ENCODE assay signal across 25 cellular contexts in the genomic region with DNA sequence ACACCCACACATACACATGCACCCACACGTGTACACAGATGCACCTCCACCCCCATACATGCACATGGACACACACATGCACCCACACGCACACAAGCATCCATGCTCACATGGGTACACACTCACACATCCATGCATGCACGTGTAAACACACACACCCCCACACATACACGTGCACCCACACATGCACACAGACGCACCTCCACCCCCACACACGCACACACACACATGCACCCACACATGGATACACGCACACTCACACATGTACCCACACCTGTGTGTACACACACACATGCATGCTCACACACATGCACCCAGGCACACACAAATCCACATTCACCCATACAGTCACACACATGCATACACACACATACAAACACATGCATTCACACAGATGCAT. TPM values are rescaled to one million over a fixed set of nuclear protein-coding genes. Genes with fewer than 3 reads are reported as not detected.
"Had no signal": no experiment of that assay in that cellular context is flagged by ENCODE, and none has a peak within 500 bp of the region (broad histone marks: within the 10 kb centered on the region; RNA-seq: fewer than 3 reads in every experiment).

No MANE protein-coding gene starts in this region.

- H3K27ac ChIP-seq: brain microvascular endothelial cell had no signal

- DNase-seq: activated B cell treated with CpG ODN at 0.5 μM for 24 hours; activated CD4-positive, alpha-beta memory T cell treated with anti-CD3 and anti-CD28 coated beads for 36 hours; activated CD4-positive, alpha-beta T cell treated with anti-CD3 and anti-CD28 coated beads for 1 hour; activated CD4-positive, alpha-beta T cell treated with anti-CD3 and anti-CD28 coated beads, Interleukin-2, amount 10 ng/mL, durations not matched to agents 7 days and 5 days; activated CD8-positive, alpha-beta memory T cell treated with anti-CD3 and anti-CD28 coated beads for 24 hours; activated effector memory CD4-positive, alpha-beta T cell treated with anti-CD3 and anti-CD28 coated beads, Interleukin-2, amount 50 U/mL, for 16 hours; activated naive CD4-positive, alpha-beta T cell treated with Interleukin-2 at 50 U/mL for 16 hours; activated T-cell treated with anti-CD3 and anti-CD28 coated beads, Interleukin-2, amount 50 U/mL, for 4 hours; brain microvascular endothelial cell; NCI-H1048; NCI-H2029; NCI-H2107; NCI-H2171 treated with DMSO at 0.1 percent for 48 hours; NCI-H226; NCI-H526; NCI-H82; SIG-M5; T-helper 17 cell; T-helper 9 cell had no signal

- H3K27me3 Mint-ChIP-seq: activated B cell treated with CpG ODN at 0.5 μM for 24 hours; activated CD4-positive, alpha-beta memory T cell treated with anti-CD3 and anti-CD28 coated beads for 36 hours; activated CD4-positive, alpha-beta T cell treated with anti-CD3 and anti-CD28 coated beads, Interleukin-2, amount 10 ng/mL, durations not matched to agents 7 days and 5 days; T-helper 17 cell had no signal

- H3K4me3 Mint-ChIP-seq: activated B cell treated with CpG ODN at 0.5 μM for 24 hours; activated CD4-positive, alpha-beta memory T cell treated with anti-CD3 and anti-CD28 coated beads for 36 hours; activated CD4-positive, alpha-beta T cell treated with anti-CD3 and anti-CD28 coated beads, Interleukin-2, amount 10 ng/mL, durations not matched to agents 7 days and 5 days; activated T-cell treated with anti-CD3 and anti-CD28 coated beads, Interleukin-2, amount 50 U/mL, for 4 hours; T-helper 17 cell had no signal

- ATAC-seq: activated naive CD4-positive, alpha-beta T cell treated with anti-CD3 and anti-CD28 coated beads, Interleukin-2, amount 50 U/mL, for 72 hours; activated T-cell treated with anti-CD3 and anti-CD28 coated beads, Interleukin-2, amount 50 U/mL, for 4 hours; T-helper 17 cell had no signal

- H3K9me3 Mint-ChIP-seq: activated B cell treated with CpG ODN at 0.5 μM for 24 hours; activated CD4-positive, alpha-beta memory T cell treated with anti-CD3 and anti-CD28 coated beads for 36 hours; activated naive CD4-positive, alpha-beta T cell treated with anti-CD3 and anti-CD28 coated beads, Interleukin-2, amount 50 U/mL, for 72 hours; activated T-cell treated with anti-CD3 and anti-CD28 coated beads, Interleukin-2, amount 50 U/mL, for 4 hours had no signal

- H3K36me3 ChIP-seq: brain microvascular endothelial cell had no signal

- H3K27me3 ChIP-seq: brain microvascular endothelial cell had no signal

- H3K27ac Mint-ChIP-seq: activated B cell treated with CpG ODN at 0.5 μM for 24 hours; activated CD4-positive, alpha-beta memory T cell treated with anti-CD3 and anti-CD28 coated beads for 36 hours; activated CD4-positive, alpha-beta T cell treated with anti-CD3 and anti-CD28 coated beads, Interleukin-2, amount 10 ng/mL, durations not matched to agents 7 days and 5 days; T-helper 17 cell had no signal

RNA-seq across cellular contexts. Expression of a gene that starts 37.5 kb away (rescaled TPM):
- total RNA-seq: activated B cell treated with CpG ODN at 0.5 μM for 24 hours; activated CD4-positive, alpha-beta memory T cell treated with anti-CD3 and anti-CD28 coated beads for 36 hours; activated CD4-positive, alpha-beta T cell treated with anti-CD3 and anti-CD28 coated beads, Interleukin-2, amount 10 ng/mL, durations not matched to agents 7 days and 5 days; activated T-cell treated with anti-CD3 and anti-CD28 coated beads, Interleukin-2, amount 50 U/mL, for 4 hours; LHCN-M2; M059J; NCI-H460; OCI-LY7; RPMI7951; T-helper 17 cell had no signal
